In the genomic region with DNA sequence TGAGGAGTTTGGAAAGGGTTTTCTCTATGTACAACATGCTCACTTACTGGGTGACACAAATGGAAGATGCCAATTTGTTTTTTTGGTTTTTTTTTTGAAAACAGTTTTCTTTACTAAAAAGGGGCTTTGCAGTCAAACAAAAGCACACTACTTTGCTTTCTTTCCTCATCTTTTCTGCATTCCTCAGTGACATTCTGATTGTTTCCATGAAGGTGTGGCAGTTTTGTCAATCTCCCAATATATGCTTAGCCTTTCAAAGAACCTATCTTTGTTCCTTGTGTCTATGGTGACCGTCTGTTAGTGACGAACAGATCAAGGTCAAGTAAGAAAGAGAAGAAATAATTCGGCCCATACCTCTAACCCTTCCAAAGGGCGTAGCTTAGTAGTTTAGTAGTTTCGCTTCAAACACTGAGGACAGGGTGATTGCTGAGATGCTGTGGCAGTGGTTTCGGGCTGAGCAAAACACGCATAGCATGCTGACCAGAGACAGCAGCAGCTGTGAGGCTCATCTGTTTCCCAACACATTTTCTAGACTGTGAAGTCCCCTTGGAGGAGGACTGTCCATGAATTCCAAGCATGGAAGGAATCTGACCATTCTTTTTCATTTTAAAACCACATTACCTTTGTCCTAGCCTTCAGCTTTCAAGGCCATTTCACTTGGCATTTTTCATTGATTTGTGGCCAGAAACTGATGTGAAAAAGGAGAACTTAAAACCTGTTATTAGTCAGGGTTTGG, we compare ENCODE assay signal across 20 cellular contexts.
A peak's percentile ranks its signal among the peaks of the same experiment; 100 is the strongest.
DNase-seq lines count a peak whose midpoint lies in the region; ATAC-seq and TF ChIP-seq lines count a peak whose summit lies in the region.
"Had no signal": no experiment of that assay in that cellular context is flagged by ENCODE, and none has a peak within 500 bp of the region (broad histone marks: within the 10 kb centered on the region; RNA-seq: fewer than 3 reads in every experiment).

No MANE protein-coding gene starts in this region.

- H3K4me1 ChIP-seq in fibroblast of lung (ENCODE audit: control insufficient read depth, extremely low read depth, insufficient read depth, low read length) = peaks cover 3% of the 10 kb centered on the region

- no peak overlapping the region for H3K4me3 Mint-ChIP-seq in progenitor cell of endocrine pancreas (ENCODE audit: low read depth)
- H3K4me3 Mint-ChIP-seq in activated CD8-positive, alpha-beta T cell treated with anti-CD3 and anti-CD28 coated beads, Interleukin-2, amount 10 ng/mL, durations not matched to agents 7 days and 5 days = no peak overlapping the region

- peaks cover 18% of the 10 kb centered on the region for H3K4me1 Mint-ChIP-seq in progenitor cell of endocrine pancreas (ENCODE audit: low read depth)
- no peaks in the 10 kb centered on the region for H3K4me1 Mint-ChIP-seq in activated CD8-positive, alpha-beta T cell treated with anti-CD3 and anti-CD28 coated beads, Interleukin-2, amount 10 ng/mL, durations not matched to agents 7 days and 5 days (ENCODE audit: low read depth)

- no peaks in the 10 kb centered on the region for H3K9me3 ChIP-seq in fibroblast of lung (ENCODE audit: control insufficient read depth, insufficient read depth, low read depth, low read length)
- H3K9me3 ChIP-seq: esophagus muscularis mucosa, left ventricle myocardium inferior had no signal

- H3K36me3 ChIP-seq in fibroblast of lung (ENCODE audit: control insufficient read depth, insufficient read depth, low read length) = no peaks in the 10 kb centered on the region
- H3K36me3 ChIP-seq: esophagus muscularis mucosa, left ventricle myocardium inferior had no signal

- POLR2A ChIA-PET in activated CD8-positive, alpha-beta T cell treated with anti-CD3 and anti-CD28 coated beads, Interleukin-2, amount 10 ng/mL, durations not matched to agents 7 days and 5 days (lab: Charles Lee) = no interaction called here

- no peaks in the 10 kb centered on the region for H3K36me3 Mint-ChIP-seq in progenitor cell of endocrine pancreas (ENCODE audit: insufficient read depth)
- no peaks in the 10 kb centered on the region for H3K36me3 Mint-ChIP-seq in activated CD8-positive, alpha-beta T cell treated with anti-CD3 and anti-CD28 coated beads, Interleukin-2, amount 10 ng/mL, durations not matched to agents 7 days and 5 days (ENCODE audit: low read depth)

- H3K27me3 ChIP-seq in fibroblast of lung (ENCODE audit: control insufficient read depth, insufficient read depth, low read length) = no peaks in the 10 kb centered on the region
- H3K27me3 ChIP-seq: esophagus muscularis mucosa had no signal

- peak overlapping the region; percentile 21 for H3K27ac Mint-ChIP-seq in progenitor cell of endocrine pancreas
- H3K27ac Mint-ChIP-seq in activated CD8-positive, alpha-beta T cell treated with anti-CD3 and anti-CD28 coated beads, Interleukin-2, amount 10 ng/mL, durations not matched to agents 7 days and 5 days = no peak overlapping the region

- peak overlapping the region in 1 of 4 experiments; percentile 13 for H3K4me3 ChIP-seq in fibroblast of lung (replicated peaks in 1 of 4; ENCODE audit: control extremely low read depth in 1 of 4, insufficient read depth in 1 of 4, low read depth in 3 of 4, low read length in 4 of 4)
- H3K4me3 ChIP-seq: esophagus muscularis mucosa, GM23248, left ventricle myocardium inferior had no signal

- no peaks in the 10 kb centered on the region for H3K79me2 ChIP-seq in fibroblast of lung (ENCODE audit: control insufficient read depth, insufficient read depth, low read length)
- H3K79me2 ChIP-seq: parathyroid adenoma had no signal

- DNase-seq in AG09319 (ENCODE audit: extremely low read depth, low read depth) = peak; percentile 80
- peak; percentile 56 for DNase-seq in RPMI7951 (ENCODE audit: low read depth)
- peak; percentile 55 to 93 for DNase-seq in fibroblast of lung (ENCODE audit: low read depth in 2 of 2)
- DNase-seq in progenitor cell of endocrine pancreas (ENCODE audit: low spot score, unreplicated experiment) = no peak
- DNase-seq in activated CD8-positive, alpha-beta T cell treated with anti-CD3 and anti-CD28 coated beads, Interleukin-2, amount 10 ng/mL, durations not matched to agents 7 days and 5 days = no peak
- DNase-seq in KBM-7 = no peak
- no peak for DNase-seq in retina
- no peak for DNase-seq in mesenteric fat pad (ENCODE audit: low spot score)
- DNase-seq: activated effector memory CD4-positive, alpha-beta T cell treated with anti-CD3 and anti-CD28 coated beads, Interleukin-2, amount 50 U/mL, for 16 hours; DMS79 treated with DMSO at 0.1 percent for 48 hours; effector CD8-positive, alpha-beta T cell; GM23248; Kasumi-1; left ventricle myocardium inferior; NCI-H1092 treated with DMSO at 0.1 percent for 48 hours; NCI-H2029 treated with DMSO at 0.1 percent for 48 hours; stimulated activated CD4-positive, alpha-beta T cell treated with anti-CD3 and anti-CD28 coated beads, Interleukin-4, amount 100 ng/mL, for 1 hour; T-helper 1 cell had no signal

- H2AFZ ChIP-seq in fibroblast of lung (ENCODE audit: low read length) = peak overlapping the region; percentile 45
- H2AFZ ChIP-seq: GM23248, parathyroid adenoma had no signal

- no peak overlapping the region for H3K9ac ChIP-seq in fibroblast of lung (ENCODE audit: insufficient read depth, low read length)
- H3K9ac ChIP-seq: GM23248, parathyroid adenoma had no signal

- CTCF ChIA-PET in activated CD8-positive, alpha-beta T cell treated with anti-CD3 and anti-CD28 coated beads, Interleukin-2, amount 10 ng/mL, durations not matched to agents 7 days and 5 days (lab: Charles Lee) = no interaction called here

- no peak for ATAC-seq in activated CD8-positive, alpha-beta T cell treated with anti-CD3 and anti-CD28 coated beads, Interleukin-2, amount 10 ng/mL, durations not matched to agents 7 days and 5 days

- peaks cover 4% of the 10 kb centered on the region for H3K27me3 Mint-ChIP-seq in progenitor cell of endocrine pancreas
- peaks cover 5% of the 10 kb centered on the region for H3K27me3 Mint-ChIP-seq in activated CD8-positive, alpha-beta T cell treated with anti-CD3 and anti-CD28 coated beads, Interleukin-2, amount 10 ng/mL, durations not matched to agents 7 days and 5 days (ENCODE audit: low read depth)

- H4K20me1 ChIP-seq in fibroblast of lung (ENCODE audit: control insufficient read depth, extremely low read depth, insufficient read depth, low read length) = no peaks in the 10 kb centered on the region

- H3K4me2 ChIP-seq in fibroblast of lung (ENCODE audit: extremely low read depth, insufficient read depth, low read length) = peak overlapping the region; percentile 54

- in situ Hi-C loops in KBM-7 (cut with MboI; ENCODE audit: low pct_unique_long_range_greater_than_20kb, low sequenced_read_pairs) = no loop called here

- no peak overlapping the region for H3K27ac ChIP-seq in fibroblast of lung (ENCODE audit: insufficient read depth, low read length)
- H3K27ac ChIP-seq: esophagus muscularis mucosa, GM23248, left ventricle myocardium inferior, parathyroid adenoma had no signal

- H3K9me3 Mint-ChIP-seq in progenitor cell of endocrine pancreas (ENCODE audit: low read depth) = no peaks in the 10 kb centered on the region
- H3K9me3 Mint-ChIP-seq in activated CD8-positive, alpha-beta T cell treated with anti-CD3 and anti-CD28 coated beads, Interleukin-2, amount 10 ng/mL, durations not matched to agents 7 days and 5 days (ENCODE audit: insufficient read depth) = no peaks in the 10 kb centered on the region

- TF ChIP-seq CTCF in AG09319 (IDR thresholded peaks at IDR 0.05; ENCODE audit: low read depth, low read length) = no peak
- no peak for TF ChIP-seq CTCF in fibroblast of lung (conservative IDR thresholded peaks at IDR 0.05 in 1 of 2, IDR thresholded peaks at IDR 0.05 in 1 of 2; ENCODE audit: low read depth in 1 of 2, low read length in 2 of 2)
- TF ChIP-seq CTCF in progenitor cell of endocrine pancreas (IDR thresholded peaks at IDR 0.05; ENCODE audit: unreplicated experiment) = no peak

Comparison
In these comparisons a context has a peak if more than half of its experiments do, and no peak if none do; other contexts are left out.
1. DNase-seq: peak in AG09319 (single experiment), RPMI7951 (single experiment) and fibroblast of lung (2 of 2); none in progenitor cell of endocrine pancreas (single experiment), activated CD8-positive, alpha-beta T cell treated with anti-CD3 and anti-CD28 coated beads, Interleukin-2, amount 10 ng/mL, durations not matched to agents 7 days and 5 days (single experiment), KBM-7 (single experiment), retina (single experiment) and mesenteric fat pad (single experiment).